ENCODE assay signal across 9 cellular contexts in genomic region chr1:62082456-62083363, GRCh38.
DNase-seq lines count a peak whose midpoint lies in the region; ATAC-seq and TF ChIP-seq lines count a peak whose summit lies in the region.
"Had no signal": no experiment of that assay in that cellular context is flagged by ENCODE, and none has a peak within 500 bp of the region (broad histone marks: within the 10 kb centered on the region; RNA-seq: fewer than 3 reads in every experiment).

No MANE protein-coding gene starts in this region.

- no peaks in the 10 kb centered on the region for H3K9me2 ChIP-seq in PC-9 (ENCODE audit: insufficient read depth)

- H3K27ac ChIP-seq in PC-9, result no peak overlapping the region
- no peak overlapping the region for H3K27ac ChIP-seq in left ventricle myocardium inferior (replicated peaks)
- H3K27ac ChIP-seq in smooth muscle cell (ENCODE audit: low read depth), result no peak overlapping the region

- H3K9me3 Mint-ChIP-seq in activated naive CD8-positive, alpha-beta T cell treated with anti-CD3 and anti-CD28 coated beads, Interleukin-2, amount 10 ng/mL, durations not matched to agents 7 days and 5 days, result no peaks in the 10 kb centered on the region
- no peaks in the 10 kb centered on the region for H3K9me3 Mint-ChIP-seq in T-helper 2 cell treated with Interferon-gamma antibody and Interleukin-4, amounts not matched to agents 5 μg/mL and 100 μg/mL, for 36 hours
- H3K9me3 Mint-ChIP-seq: IgD-negative memory B cell had no signal

- H3K27me3 ChIP-seq in PC-9 (ENCODE audit: insufficient read depth, low read depth) (no peaks in the 10 kb centered on the region), left ventricle myocardium inferior (ENCODE audit: low read depth) (no peaks in the 10 kb centered on the region), smooth muscle cell (ENCODE audit: low read depth) (no peaks in the 10 kb centered on the region)

- 78% methylated on average over 14 of the region's 14 CpGs for WGBS in smooth muscle cell (ENCODE audit: low lambda C conversion rate)

- H3K9me3 ChIP-seq in PC-9 (ENCODE audit: insufficient read depth, low read depth) (no peaks in the 10 kb centered on the region), left ventricle myocardium inferior (replicated peaks) (no peaks in the 10 kb centered on the region), smooth muscle cell (replicated peaks; ENCODE audit: low read depth) (no peaks in the 10 kb centered on the region)

- H3K4me1 Mint-ChIP-seq in activated naive CD8-positive, alpha-beta T cell treated with anti-CD3 and anti-CD28 coated beads, Interleukin-2, amount 10 ng/mL, durations not matched to agents 7 days and 5 days, result no peaks in the 10 kb centered on the region
- no peaks in the 10 kb centered on the region for H3K4me1 Mint-ChIP-seq in T-helper 2 cell treated with Interferon-gamma antibody and Interleukin-4, amounts not matched to agents 5 μg/mL and 100 μg/mL, for 36 hours (ENCODE audit: low read depth)

- H3K9ac ChIP-seq in smooth muscle cell (ENCODE audit: low read depth), result no peak overlapping the region

- no peak overlapping the region for H3K4me2 ChIP-seq in PC-9
- H3K4me2 ChIP-seq in smooth muscle cell, result no peak overlapping the region

- H3K4me3 Mint-ChIP-seq in activated naive CD8-positive, alpha-beta T cell treated with anti-CD3 and anti-CD28 coated beads, Interleukin-2, amount 10 ng/mL, durations not matched to agents 7 days and 5 days, result no peak overlapping the region
- no peak overlapping the region for H3K4me3 Mint-ChIP-seq in T-helper 2 cell treated with Interferon-gamma antibody and Interleukin-4, amounts not matched to agents 5 μg/mL and 100 μg/mL, for 36 hours

- H3K36me3 ChIP-seq in PC-9 (ENCODE audit: low read depth) (peaks cover 26% of the 10 kb centered on the region), left ventricle myocardium inferior (peaks cover 25% of the 10 kb centered on the region), smooth muscle cell (ENCODE audit: low read depth) (no peaks in the 10 kb centered on the region)

- no peaks in the 10 kb centered on the region for H3K79me2 ChIP-seq in PC-9 (ENCODE audit: low read depth)
- H3K79me2 ChIP-seq in smooth muscle cell (ENCODE audit: low read depth), result no peaks in the 10 kb centered on the region

- BruUV-seq in PC-9 (replicated peaks; lab: Mats Ljungman, UMichigan), result no TSS peak

- H3K36me3 Mint-ChIP-seq in activated naive CD8-positive, alpha-beta T cell treated with anti-CD3 and anti-CD28 coated beads, Interleukin-2, amount 10 ng/mL, durations not matched to agents 7 days and 5 days, result no peaks in the 10 kb centered on the region
- no peaks in the 10 kb centered on the region for H3K36me3 Mint-ChIP-seq in T-helper 2 cell treated with Interferon-gamma antibody and Interleukin-4, amounts not matched to agents 5 μg/mL and 100 μg/mL, for 36 hours (ENCODE audit: low read depth)

- in situ Hi-C loops in GM13976 (cut with MboI; ENCODE audit: low sequenced_read_pairs, unreplicated experiment), result no loop called here

- H3K27me3 Mint-ChIP-seq in activated naive CD8-positive, alpha-beta T cell treated with anti-CD3 and anti-CD28 coated beads, Interleukin-2, amount 10 ng/mL, durations not matched to agents 7 days and 5 days, result no peaks in the 10 kb centered on the region
- H3K27me3 Mint-ChIP-seq in T-helper 2 cell treated with Interferon-gamma antibody and Interleukin-4, amounts not matched to agents 5 μg/mL and 100 μg/mL, for 36 hours (ENCODE audit: low read depth), result no peaks in the 10 kb centered on the region
- H3K27me3 Mint-ChIP-seq: IgD-negative memory B cell had no signal

- POLR2A ChIA-PET in PC-9 (lab: Charles Lee; ENCODE audit: unreplicated experiment), result no interaction called here
- POLR2A ChIA-PET in activated naive CD8-positive, alpha-beta T cell treated with anti-CD3 and anti-CD28 coated beads, Interleukin-2, amount 10 ng/mL, durations not matched to agents 7 days and 5 days (lab: Charles Lee), result no interaction called here

- H3K4me3 ChIP-seq in AG10803 (ENCODE audit: low read length) (no peak overlapping the region), PC-9 (no peak overlapping the region), left ventricle myocardium inferior (no peak overlapping the region), smooth muscle cell (no peak overlapping the region)

- 0 out of 2 replicates have a peak, but pooled peaks cover 9% of the 10 kb centered on the region for H3F3A ChIP-seq in PC-9 (ENCODE audit: insufficient read depth, low read depth)
- no peaks in the 10 kb centered on the region for H3F3A ChIP-seq in smooth muscle cell (ENCODE audit: low read depth)

- DNase-seq in AG10803 (ENCODE audit: low read depth), result peak; percentile 46
- peak; percentile 58 for DNase-seq in GM13976 (ENCODE audit: low spot score)
- peak in 1 of 2 experiments; percentile 27 for DNase-seq in PC-9
- DNase-seq in activated naive CD8-positive, alpha-beta T cell treated with anti-CD3 and anti-CD28 coated beads, Interleukin-2, amount 10 ng/mL, durations not matched to agents 7 days and 5 days, result no peak
- DNase-seq in left ventricle myocardium inferior, result no peak
- no peak for DNase-seq in smooth muscle cell (lab: John Stamatoyannopoulos, UW; ENCODE audit: unreplicated experiment)
- no peak for DNase-seq in T-helper 2 cell treated with Interferon-gamma antibody and Interleukin-4, amounts not matched to agents 5 μg/mL and 100 μg/mL, for 36 hours (ENCODE audit: low spot score)

- H2AFZ ChIP-seq in PC-9, result no peak overlapping the region
- no peak overlapping the region for H2AFZ ChIP-seq in smooth muscle cell (ENCODE audit: low read depth)

- peak; percentile 99 for TF ChIP-seq CTCF in AG10803 (conservative IDR thresholded peaks at IDR 0.05; ENCODE audit: low read length)
- peak; percentile 77 for TF ChIP-seq CTCF in GM13976 (IDR thresholded peaks at IDR 0.05; ENCODE audit: borderline replicate concordance, control extremely low read depth, extremely low read depth, insufficient read depth, missing control alignments)
- peak; percentile 91 for TF ChIP-seq CTCF in PC-9 (conservative IDR thresholded peaks at IDR 0.05)
- TF ChIP-seq CTCF in left ventricle myocardium inferior (IDR thresholded peaks at IDR 0.05; ENCODE audit: borderline replicate concordance), result peak; percentile 93
- peak; percentile 97 for TF ChIP-seq CTCF in smooth muscle cell (IDR thresholded peaks at IDR 0.05; ENCODE audit: borderline replicate concordance, insufficient read depth, poor library complexity, severe bottlenecking)

- no peak overlapping the region for H3K27ac Mint-ChIP-seq in activated naive CD8-positive, alpha-beta T cell treated with anti-CD3 and anti-CD28 coated beads, Interleukin-2, amount 10 ng/mL, durations not matched to agents 7 days and 5 days
- H3K27ac Mint-ChIP-seq in T-helper 2 cell treated with Interferon-gamma antibody and Interleukin-4, amounts not matched to agents 5 μg/mL and 100 μg/mL, for 36 hours, result no peak overlapping the region
- H3K27ac Mint-ChIP-seq: IgD-negative memory B cell had no signal

- CTCF ChIA-PET in PC-9 (lab: Charles Lee), result interaction anchor here (0.6 to 1.5 kb wide), 11 partner anchors 10 to 417 kb away, joined by 3 to 12 read pairs (median 4); no protein-coding TSS in a partner anchor

- peak; percentile 64 for ATAC-seq in HG03469 (IDR thresholded peaks at IDR 0.05; ENCODE audit: unreplicated experiment)
- peak; percentile 47 for ATAC-seq in activated naive CD8-positive, alpha-beta T cell treated with anti-CD3 and anti-CD28 coated beads, Interleukin-2, amount 10 ng/mL, durations not matched to agents 7 days and 5 days (ENCODE audit: low read depth)

- intact Hi-C loops in PC-9 (cut with micrococcal nuclease; ENCODE audit: unreplicated experiment), result loop anchor here (1.0 to 5.0 kb wide), 3 partner anchors 49 to 665 kb away; no protein-coding TSS in a partner anchor
- intact Hi-C loops in left ventricle myocardium inferior (cut with micrococcal nuclease), result no loop called here

- H4K20me1 ChIP-seq in PC-9 (ENCODE audit: insufficient read depth) (no peaks in the 10 kb centered on the region), smooth muscle cell (ENCODE audit: low read depth) (no peaks in the 10 kb centered on the region)

- no peaks in the 10 kb centered on the region for H3K4me1 ChIP-seq in PC-9 (replicated peaks; ENCODE audit: insufficient read depth)
- peaks cover 14% of the 10 kb centered on the region for H3K4me1 ChIP-seq in left ventricle myocardium inferior
- no peaks in the 10 kb centered on the region for H3K4me1 ChIP-seq in smooth muscle cell (ENCODE audit: low read depth)

Comparison
In these comparisons a context has a peak if more than half of its experiments do, and no peak if none do; other contexts are left out.
1. DNase-seq: peak in AG10803 (single experiment) and GM13976 (single experiment); none in activated naive CD8-positive, alpha-beta T cell treated with anti-CD3 and anti-CD28 coated beads, Interleukin-2, amount 10 ng/mL, durations not matched to agents 7 days and 5 days (single experiment), left ventricle myocardium inferior (single experiment), smooth muscle cell (single experiment) and T-helper 2 cell treated with Interferon-gamma antibody and Interleukin-4, amounts not matched to agents 5 μg/mL and 100 μg/mL, for 36 hours (single experiment).
2. Peak in every context shown above with its lines, with median percentiles within 50 percentile points of each other: CTCF ChIP-seq.